1 cellular context compared by ENCODE assay signal in the genomic region with DNA sequence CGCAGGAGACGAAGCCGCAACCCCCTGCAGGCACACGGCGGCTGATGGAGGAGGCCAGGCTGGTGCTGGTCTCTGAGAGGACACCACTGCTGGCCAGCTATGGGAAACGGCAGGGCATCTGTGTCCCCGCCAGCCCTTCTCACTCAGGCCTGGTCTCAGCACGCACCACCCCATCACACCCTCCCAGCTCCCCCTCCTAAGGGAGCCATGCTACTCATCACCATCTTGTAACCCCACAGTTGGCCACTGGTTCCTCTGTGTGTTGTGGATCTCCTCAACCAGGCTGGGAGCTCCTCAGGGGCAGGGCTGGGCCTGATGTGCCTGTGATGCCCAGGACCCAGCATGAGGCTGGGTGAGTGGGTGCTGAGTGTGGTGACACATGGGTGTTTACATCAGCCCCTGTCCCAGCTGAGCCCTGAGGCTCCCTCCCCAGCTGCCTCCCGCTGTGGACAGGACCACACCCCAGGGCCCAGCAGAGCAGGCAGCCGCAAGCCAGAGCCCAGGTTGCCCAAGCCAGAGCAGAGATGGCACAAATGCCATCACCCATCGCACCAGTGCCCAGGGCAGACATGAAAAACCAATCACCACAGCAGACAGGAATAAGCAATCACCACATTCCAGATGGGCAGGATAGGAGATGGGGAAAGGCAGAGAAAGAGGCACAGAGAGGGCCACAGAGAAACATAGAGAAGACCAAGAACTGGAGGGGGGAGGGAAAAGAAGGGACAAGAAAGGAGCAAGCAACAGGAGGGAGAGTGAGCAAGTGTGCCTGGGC.
TF ChIP-seq lines count a peak whose summit lies in the region.

No MANE protein-coding gene starts in this region.

TF ChIP-seq in GM23338, 12 proteins besides CTCF, POLR2A, EP300 and RAD21 (continued from another document):
- TF ChIP-seq STAT1 (IDR thresholded peaks at IDR 0.05; ENCODE audit: unreplicated experiment) = no peak
- TF ChIP-seq JUNB (IDR thresholded peaks at IDR 0.05; ENCODE audit: unreplicated experiment) = no peak
- no peak for TF ChIP-seq POLR2AphosphoS5 (IDR thresholded peaks at IDR 0.05; ENCODE audit: low read depth)
- TF ChIP-seq, protein P1, sequence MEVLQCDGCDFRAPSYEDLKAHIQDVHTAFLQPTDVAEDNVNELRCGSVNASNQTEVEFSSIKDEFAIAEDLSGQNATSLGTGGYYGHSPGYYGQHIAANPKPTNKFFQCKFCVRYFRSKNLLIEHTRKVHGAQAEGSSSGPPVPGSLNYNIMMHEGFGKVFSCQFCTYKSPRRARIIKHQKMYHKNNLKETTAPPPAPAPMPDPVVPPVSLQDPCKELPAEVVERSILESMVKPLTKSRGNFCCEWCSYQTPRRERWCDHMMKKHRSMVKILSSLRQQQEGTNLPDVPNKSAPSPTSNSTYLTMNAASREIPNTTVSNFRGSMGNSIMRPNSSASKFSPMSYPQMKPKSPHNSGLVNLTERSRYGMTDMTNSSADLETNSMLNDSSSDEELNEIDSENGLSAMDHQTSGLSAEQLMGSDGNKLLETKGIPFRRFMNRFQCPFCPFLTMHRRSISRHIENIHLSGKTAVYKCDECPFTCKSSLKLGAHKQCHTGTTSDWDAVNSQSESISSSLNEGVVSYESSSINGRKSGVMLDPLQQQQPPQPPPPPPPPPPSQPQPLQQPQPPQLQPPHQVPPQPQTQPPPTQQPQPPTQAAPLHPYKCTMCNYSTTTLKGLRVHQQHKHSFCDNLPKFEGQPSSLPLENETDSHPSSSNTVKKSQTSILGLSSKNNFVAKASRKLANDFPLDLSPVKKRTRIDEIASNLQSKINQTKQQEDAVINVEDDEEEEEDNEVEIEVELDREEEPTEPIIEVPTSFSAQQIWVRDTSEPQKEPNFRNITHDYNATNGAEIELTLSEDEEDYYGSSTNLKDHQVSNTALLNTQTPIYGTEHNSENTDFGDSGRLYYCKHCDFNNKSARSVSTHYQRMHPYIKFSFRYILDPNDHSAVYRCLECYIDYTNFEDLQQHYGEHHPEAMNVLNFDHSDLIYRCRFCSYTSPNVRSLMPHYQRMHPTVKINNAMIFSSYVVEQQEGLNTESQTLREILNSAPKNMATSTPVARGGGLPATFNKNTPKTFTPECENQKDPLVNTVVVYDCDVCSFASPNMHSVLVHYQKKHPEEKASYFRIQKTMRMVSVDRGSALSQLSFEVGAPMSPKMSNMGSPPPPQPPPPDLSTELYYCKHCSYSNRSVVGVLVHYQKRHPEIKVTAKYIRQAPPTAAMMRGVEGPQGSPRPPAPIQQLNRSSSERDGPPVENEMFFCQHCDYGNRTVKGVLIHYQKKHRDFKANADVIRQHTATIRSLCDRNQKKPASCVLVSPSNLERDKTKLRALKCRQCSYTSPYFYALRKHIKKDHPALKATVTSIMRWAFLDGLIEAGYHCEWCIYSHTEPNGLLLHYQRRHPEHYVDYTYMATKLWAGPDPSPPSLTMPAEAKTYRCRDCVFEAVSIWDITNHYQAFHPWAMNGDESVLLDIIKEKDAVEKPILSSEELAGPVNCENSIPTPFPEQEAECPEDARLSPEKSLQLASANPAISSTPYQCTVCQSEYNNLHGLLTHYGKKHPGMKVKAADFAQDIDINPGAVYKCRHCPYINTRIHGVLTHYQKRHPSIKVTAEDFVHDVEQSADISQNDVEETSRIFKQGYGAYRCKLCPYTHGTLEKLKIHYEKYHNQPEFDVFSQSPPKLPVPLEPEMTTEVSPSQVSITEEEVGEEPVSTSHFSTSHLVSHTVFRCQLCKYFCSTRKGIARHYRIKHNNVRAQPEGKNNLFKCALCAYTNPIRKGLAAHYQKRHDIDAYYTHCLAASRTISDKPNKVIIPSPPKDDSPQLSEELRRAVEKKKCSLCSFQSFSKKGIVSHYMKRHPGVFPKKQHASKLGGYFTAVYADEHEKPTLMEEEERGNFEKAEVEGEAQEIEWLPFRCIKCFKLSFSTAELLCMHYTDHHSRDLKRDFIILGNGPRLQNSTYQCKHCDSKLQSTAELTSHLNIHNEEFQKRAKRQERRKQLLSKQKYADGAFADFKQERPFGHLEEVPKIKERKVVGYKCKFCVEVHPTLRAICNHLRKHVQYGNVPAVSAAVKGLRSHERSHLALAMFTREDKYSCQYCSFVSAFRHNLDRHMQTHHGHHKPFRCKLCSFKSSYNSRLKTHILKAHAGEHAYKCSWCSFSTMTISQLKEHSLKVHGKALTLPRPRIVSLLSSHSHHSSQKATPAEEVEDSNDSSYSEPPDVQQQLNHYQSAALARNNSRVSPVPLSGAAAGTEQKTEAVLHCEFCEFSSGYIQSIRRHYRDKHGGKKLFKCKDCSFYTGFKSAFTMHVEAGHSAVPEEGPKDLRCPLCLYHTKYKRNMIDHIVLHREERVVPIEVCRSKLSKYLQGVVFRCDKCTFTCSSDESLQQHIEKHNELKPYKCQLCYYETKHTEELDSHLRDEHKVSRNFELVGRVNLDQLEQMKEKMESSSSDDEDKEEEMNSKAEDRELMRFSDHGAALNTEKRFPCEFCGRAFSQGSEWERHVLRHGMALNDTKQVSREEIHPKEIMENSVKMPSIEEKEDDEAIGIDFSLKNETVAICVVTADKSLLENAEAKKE (CRISPR knock-in tag; IDR thresholded peaks at IDR 0.05) = no peak
- TF ChIP-seq REST (IDR thresholded peaks at IDR 0.05; ENCODE audit: unreplicated experiment) = no peak
- TF ChIP-seq EZH2 (IDR thresholded peaks at IDR 0.05; ENCODE audit: low read depth, unreplicated experiment) = no peak
- no peak for TF ChIP-seq EZH2phosphoT487 (IDR thresholded peaks at IDR 0.05; ENCODE audit: unreplicated experiment)
TF ChIP-seq in GM23338: peak in this region for 0.
